Comparison of ENCODE assay signal across 1 cellular context in the genomic region with DNA sequence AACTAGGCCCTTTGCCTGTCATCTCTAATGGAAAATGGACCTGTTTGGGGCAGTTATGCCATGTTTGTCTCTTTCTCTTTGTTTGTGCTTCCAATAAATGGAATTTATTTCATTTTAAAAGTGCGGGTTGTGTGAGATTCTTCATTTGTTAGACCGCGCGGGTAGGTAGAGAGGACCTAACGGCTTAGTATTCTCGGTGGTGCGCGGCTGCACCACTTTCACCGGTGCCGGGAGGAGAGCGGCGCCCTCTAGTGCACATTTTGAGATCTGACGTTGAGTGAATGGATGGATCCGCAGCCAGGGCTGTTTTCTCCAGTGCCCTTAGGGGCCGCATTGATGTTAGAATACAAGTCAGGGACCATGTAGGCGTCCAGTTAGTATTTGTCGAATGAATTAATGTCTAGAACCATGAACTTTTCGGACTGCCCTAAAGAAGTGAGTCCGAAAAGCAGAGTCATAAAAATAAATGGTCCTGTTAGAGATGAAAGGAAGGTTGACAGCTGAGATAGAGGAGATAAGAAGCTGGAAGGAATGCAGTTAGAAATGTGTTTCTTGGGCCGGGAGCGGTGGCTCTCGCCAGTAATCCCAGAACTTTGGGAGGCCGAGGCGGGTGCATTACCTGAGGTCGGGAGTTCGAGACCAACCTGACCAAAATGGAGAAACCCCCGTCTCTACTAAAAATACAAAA.
TF ChIP-seq lines count a peak whose summit lies in the region.

No MANE protein-coding gene starts in this region.

TF ChIP-seq in HEK293, 187 proteins besides CTCF, POLR2A, EP300 and RAD21 (continued from another document):
- TF ChIP-seq, protein P1, sequence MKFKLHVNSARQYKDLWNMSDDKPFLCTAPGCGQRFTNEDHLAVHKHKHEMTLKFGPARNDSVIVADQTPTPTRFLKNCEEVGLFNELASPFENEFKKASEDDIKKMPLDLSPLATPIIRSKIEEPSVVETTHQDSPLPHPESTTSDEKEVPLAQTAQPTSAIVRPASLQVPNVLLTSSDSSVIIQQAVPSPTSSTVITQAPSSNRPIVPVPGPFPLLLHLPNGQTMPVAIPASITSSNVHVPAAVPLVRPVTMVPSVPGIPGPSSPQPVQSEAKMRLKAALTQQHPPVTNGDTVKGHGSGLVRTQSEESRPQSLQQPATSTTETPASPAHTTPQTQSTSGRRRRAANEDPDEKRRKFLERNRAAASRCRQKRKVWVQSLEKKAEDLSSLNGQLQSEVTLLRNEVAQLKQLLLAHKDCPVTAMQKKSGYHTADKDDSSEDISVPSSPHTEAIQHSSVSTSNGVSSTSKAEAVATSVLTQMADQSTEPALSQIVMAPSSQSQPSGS (tag by site-specific recombination; IDR thresholded peaks at IDR 0.05; ENCODE audit: low read depth) = no peak
- no peak for TF ChIP-seq ZNF223 (tag by site-specific recombination; IDR thresholded peaks at IDR 0.05)
